21 cellular contexts compared by ENCODE assay signal in the genomic region with DNA sequence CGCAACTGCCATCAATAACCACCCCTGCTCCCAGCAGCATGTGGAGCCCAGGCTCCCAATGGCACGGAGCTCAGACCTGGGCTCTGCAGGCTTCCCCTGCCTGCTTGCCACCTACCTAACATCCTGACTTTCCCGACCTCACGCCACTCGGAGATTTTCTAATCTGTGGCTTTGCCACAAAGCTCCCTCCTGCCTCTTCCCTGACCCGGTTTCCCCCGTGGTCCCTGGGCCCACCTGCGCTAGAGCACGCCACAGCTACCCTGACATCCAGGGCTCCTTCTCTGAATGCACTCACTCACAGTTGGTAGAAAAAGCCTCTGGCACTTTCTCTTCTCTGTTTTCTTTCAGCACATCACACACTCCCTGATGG. TPM values are rescaled to one million over a fixed set of nuclear protein-coding genes. Genes with fewer than 3 reads are reported as not detected.
DNase-seq lines count a peak whose midpoint lies in the region; ATAC-seq, FAIRE-seq and TF ChIP-seq lines count a peak whose summit lies in the region.
"Had no signal": no experiment of that assay in that cellular context is flagged by ENCODE, and none has a peak within 500 bp of the region (broad histone marks: within the 10 kb centered on the region; RNA-seq: fewer than 3 reads in every experiment).

No MANE protein-coding gene starts in this region.

- TF ChIP-seq EP300 in K562 (IDR thresholded peaks at IDR 0.05; ENCODE audit: low read length) = no peak

- H3K27me3 ChIP-seq in K562 (ENCODE audit: control insufficient read depth in 2 of 2, insufficient read depth in 2 of 2, low read length in 2 of 2) = no peaks in the 10 kb centered on the region
- no peaks in the 10 kb centered on the region for H3K27me3 ChIP-seq in aorta (ENCODE audit: control insufficient read depth in 1 of 2, insufficient read depth in 2 of 2, low read length in 1 of 2)
- no peaks in the 10 kb centered on the region for H3K27me3 ChIP-seq in left ventricle myocardium inferior (ENCODE audit: low read depth)
- H3K27me3 ChIP-seq: BE2C had no signal

- no peak for TF ChIP-seq RAD21 in K562 (CRISPR knock-in tag; conservative IDR thresholded peaks at IDR 0.05 in 1 of 2, IDR thresholded peaks at IDR 0.05 in 1 of 2)

- no peak for TF ChIP-seq POLR2A in K562 (conservative IDR thresholded peaks at IDR 0.05)

- FAIRE-seq in K562 (lab: Jason Lieb, UNC) = no peak
- FAIRE-seq: H54 had no signal

- H3K27me3 Mint-ChIP-seq in activated CD8-positive, alpha-beta T cell treated with anti-CD3 and anti-CD28 coated beads for 36 hours = no peaks in the 10 kb centered on the region
- H3K27me3 Mint-ChIP-seq in activated CD8-positive, alpha-beta T cell treated with anti-CD3 and anti-CD28 coated beads, Interleukin-2, amount 10 ng/mL, durations not matched to agents 7 days and 5 days (ENCODE audit: low read depth) = no peaks in the 10 kb centered on the region
- no peaks in the 10 kb centered on the region for H3K27me3 Mint-ChIP-seq in stimulated activated naive CD8-positive, alpha-beta T cell treated with anti-CD3 and anti-CD28 coated beads, Interleukin-15, amount 100 ng/mL, for 72 hours
- H3K27me3 Mint-ChIP-seq: CD4-positive, alpha-beta T cell; IgD-negative memory B cell had no signal

- WGBS in K562 (ENCODE audit: insufficient coverage, low coverage, missing lambda C conversion rate) = 83% methylated on average over 9 of the region's 9 CpGs
- WGBS in aorta, 2 donors = 85% methylated on average over 9 of the region's 9 CpGs

- H3K9me3 Mint-ChIP-seq in activated CD8-positive, alpha-beta T cell treated with anti-CD3 and anti-CD28 coated beads for 36 hours = no peaks in the 10 kb centered on the region
- no peaks in the 10 kb centered on the region for H3K9me3 Mint-ChIP-seq in activated CD8-positive, alpha-beta T cell treated with anti-CD3 and anti-CD28 coated beads, Interleukin-2, amount 10 ng/mL, durations not matched to agents 7 days and 5 days (ENCODE audit: insufficient read depth)
- no peaks in the 10 kb centered on the region for H3K9me3 Mint-ChIP-seq in stimulated activated naive CD8-positive, alpha-beta T cell treated with anti-CD3 and anti-CD28 coated beads, Interleukin-15, amount 100 ng/mL, for 72 hours
- H3K9me3 Mint-ChIP-seq: CD4-positive, alpha-beta T cell; IgD-negative memory B cell had no signal

- H3K4me3 Mint-ChIP-seq in activated CD8-positive, alpha-beta T cell treated with anti-CD3 and anti-CD28 coated beads for 36 hours = no peak overlapping the region
- no peak overlapping the region for H3K4me3 Mint-ChIP-seq in activated CD8-positive, alpha-beta T cell treated with anti-CD3 and anti-CD28 coated beads, Interleukin-2, amount 10 ng/mL, durations not matched to agents 7 days and 5 days
- no peak overlapping the region for H3K4me3 Mint-ChIP-seq in stimulated activated naive CD8-positive, alpha-beta T cell treated with anti-CD3 and anti-CD28 coated beads, Interleukin-15, amount 100 ng/mL, for 72 hours
- H3K4me3 Mint-ChIP-seq: CD4-positive, alpha-beta T cell; IgD-negative memory B cell had no signal

- DNase-seq in activated CD8-positive, alpha-beta T cell treated with anti-CD3 and anti-CD28 coated beads for 36 hours = no peak
- DNase-seq in activated CD8-positive, alpha-beta T cell treated with anti-CD3 and anti-CD28 coated beads, Interleukin-2, amount 10 ng/mL, durations not matched to agents 7 days and 5 days = no peak
- no peak for DNase-seq in stimulated activated naive CD8-positive, alpha-beta T cell treated with anti-CD3 and anti-CD28 coated beads, Interleukin-15, amount 100 ng/mL, for 72 hours
- no peak for DNase-seq in stimulated activated naive CD8-positive, alpha-beta T cell treated with anti-CD3 and anti-CD28 coated beads, Interleukin-15, Interleukin-2, amounts not matched to agents 100 U/mL and 50 U/mL, for 24 hours
- DNase-seq in K562 (ENCODE audit: extremely low read depth in 1 of 4, low spot score in 3 of 4) (no peak), aorta (no peak), left ventricle myocardium inferior (no peak)
- DNase-seq: BE2C; CD4-positive, alpha-beta T cell; DMS 273 treated with DMSO at 0.1 percent for 48 hours; DMS79 treated with DMSO at 0.1 percent for 48 hours; Karpas-422; NCI-H1694 treated with DMSO at 0.1 percent for 48 hours; NCI-H2107; NCI-H446 treated with DMSO at 0.1 percent for 48 hours; NCI-H526 treated with DMSO at 0.1 percent for 48 hours; SHP77 had no signal

- no peak overlapping the region for H3K9ac ChIP-seq in K562 (ENCODE audit: insufficient read depth in 1 of 2, low read depth in 2 of 2, low read length in 2 of 2)

- no peaks in the 10 kb centered on the region for H4K20me1 ChIP-seq in K562 (replicated peaks; ENCODE audit: control insufficient read depth, insufficient read depth, low read length)

- peaks cover 5% of the 10 kb centered on the region for H3K4me1 Mint-ChIP-seq in activated CD8-positive, alpha-beta T cell treated with anti-CD3 and anti-CD28 coated beads for 36 hours (ENCODE audit: low read depth)
- H3K4me1 Mint-ChIP-seq in activated CD8-positive, alpha-beta T cell treated with anti-CD3 and anti-CD28 coated beads, Interleukin-2, amount 10 ng/mL, durations not matched to agents 7 days and 5 days (ENCODE audit: low read depth) = no peaks in the 10 kb centered on the region
- H3K4me1 Mint-ChIP-seq in stimulated activated naive CD8-positive, alpha-beta T cell treated with anti-CD3 and anti-CD28 coated beads, Interleukin-15, amount 100 ng/mL, for 72 hours = peaks cover 13% of the 10 kb centered on the region

- in situ Hi-C loops in K562 (cut with MboI) = no loop called here

- H3K36me3 ChIP-seq in K562 (ENCODE audit: control insufficient read depth, insufficient read depth, low read length) (peaks cover 80% of the 10 kb centered on the region), aorta (ENCODE audit: control insufficient read depth in 1 of 2, insufficient read depth in 2 of 2, low read length in 1 of 2) (peaks cover 10 to 21% of the 10 kb centered on the region in 2 donors), left ventricle myocardium inferior (peaks cover 100% of the 10 kb centered on the region)

- H3K9me3 ChIP-seq in K562 (replicated peaks; ENCODE audit: control insufficient read depth, insufficient read depth, low read depth, low read length) = no peaks in the 10 kb centered on the region
- no peaks in the 10 kb centered on the region for H3K9me3 ChIP-seq in aorta (ENCODE audit: control insufficient read depth, low read length)
- H3K9me3 ChIP-seq in left ventricle myocardium inferior (replicated peaks) = no peaks in the 10 kb centered on the region
- H3K9me3 ChIP-seq: BE2C, Caco-2 had no signal

- intact Hi-C loops in activated CD8-positive, alpha-beta T cell treated with anti-CD3 and anti-CD28 coated beads for 36 hours (cut with micrococcal nuclease) = no loop called here
- intact Hi-C loops in K562 (cut with micrococcal nuclease) (no loop called here), aorta (cut with DNase I) (no loop called here), left ventricle myocardium inferior (cut with micrococcal nuclease) (no loop called here)

- peaks cover 49% of the 10 kb centered on the region for H3K36me3 Mint-ChIP-seq in activated CD8-positive, alpha-beta T cell treated with anti-CD3 and anti-CD28 coated beads for 36 hours (ENCODE audit: low read depth)
- peaks cover 54% of the 10 kb centered on the region for H3K36me3 Mint-ChIP-seq in activated CD8-positive, alpha-beta T cell treated with anti-CD3 and anti-CD28 coated beads, Interleukin-2, amount 10 ng/mL, durations not matched to agents 7 days and 5 days (ENCODE audit: low read depth)

- no peak for ATAC-seq in activated CD8-positive, alpha-beta T cell treated with anti-CD3 and anti-CD28 coated beads for 36 hours
- ATAC-seq in activated CD8-positive, alpha-beta T cell treated with anti-CD3 and anti-CD28 coated beads, Interleukin-2, amount 10 ng/mL, durations not matched to agents 7 days and 5 days = no peak
- ATAC-seq in stimulated activated naive CD8-positive, alpha-beta T cell treated with anti-CD3 and anti-CD28 coated beads, Interleukin-15, amount 100 ng/mL, for 72 hours = no peak
- no peak for ATAC-seq in stimulated activated naive CD8-positive, alpha-beta T cell treated with anti-CD3 and anti-CD28 coated beads, Interleukin-15, Interleukin-2, amounts not matched to agents 100 U/mL and 50 U/mL, for 24 hours
- no peak for ATAC-seq in K562
- ATAC-seq in aorta (ENCODE audit: low FRiP score) = peak; percentile 27
- ATAC-seq in GM18520 (IDR thresholded peaks at IDR 0.05; ENCODE audit: unreplicated experiment) = no peak

- CTCF ChIA-PET in activated CD8-positive, alpha-beta T cell treated with anti-CD3 and anti-CD28 coated beads for 36 hours (lab: Charles Lee) = interaction anchor here (1.1 kb wide), 1 partner anchor 12 kb away, joined by 4 read pairs; no protein-coding TSS in a partner anchor
- CTCF ChIA-PET in activated CD8-positive, alpha-beta T cell treated with anti-CD3 and anti-CD28 coated beads, Interleukin-2, amount 10 ng/mL, durations not matched to agents 7 days and 5 days (lab: Charles Lee) = interaction anchor here (2.6 kb wide), 1 partner anchor 11 kb away, joined by 13 read pairs; no protein-coding TSS in a partner anchor
- CTCF ChIA-PET in K562 (lab: Yijun Ruan, JAX; ENCODE audit: low intra/inter-chr PET ratio) = no interaction called here

- TF ChIP-seq CTCF in activated CD8-positive, alpha-beta T cell treated with anti-CD3 and anti-CD28 coated beads for 36 hours (IDR thresholded peaks at IDR 0.05) = no peak
- TF ChIP-seq CTCF in K562 (IDR thresholded peaks at IDR 0.05 in 2 of 3, conservative IDR thresholded peaks at IDR 0.05 in 1 of 3; ENCODE audit: insufficient read depth in 2 of 3, low read depth in 1 of 3, low read length in 3 of 3) = no peak
- TF ChIP-seq CTCF in left ventricle myocardium inferior (IDR thresholded peaks at IDR 0.05; ENCODE audit: borderline replicate concordance) = no peak

- no peak overlapping the region for H2AFZ ChIP-seq in K562 (ENCODE audit: low read depth, low read length)

- H3K27ac ChIP-seq in K562 (ENCODE audit: extremely low read depth, low read depth, low read length) (no peak overlapping the region), aorta (ENCODE audit: low read depth in 1 of 2, low read length in 2 of 2) (no peak overlapping the region), left ventricle myocardium inferior (replicated peaks) (no peak overlapping the region)

- no peak overlapping the region for H3K4me2 ChIP-seq in K562 (ENCODE audit: insufficient read depth, low read length)

- no peaks in the 10 kb centered on the region for H3K79me2 ChIP-seq in K562 (ENCODE audit: control insufficient read depth, insufficient read depth, low read length)

- BruUV-seq in K562 (replicated peaks; lab: Mats Ljungman, UMichigan) = no TSS peak

- POLR2A ChIA-PET in activated CD8-positive, alpha-beta T cell treated with anti-CD3 and anti-CD28 coated beads for 36 hours (lab: Charles Lee) = interaction anchor here (1.6 to 2.2 kb wide), 2 partner anchors 10 to 11 kb away, joined by 7 to 8 read pairs; no protein-coding TSS in a partner anchor
- POLR2A ChIA-PET in activated CD8-positive, alpha-beta T cell treated with anti-CD3 and anti-CD28 coated beads, Interleukin-2, amount 10 ng/mL, durations not matched to agents 7 days and 5 days (lab: Charles Lee) = interaction anchor here (1.3 kb wide), 1 partner anchor 62 kb away, joined by 3 read pairs; no protein-coding TSS in a partner anchor
- POLR2A ChIA-PET in K562 (lab: Yijun Ruan, JAX) = interaction anchor here (0.6 to 1.4 kb wide), 4 partner anchors 13 to 57 kb away, joined by 3 to 4 read pairs (median 3); no protein-coding TSS in a partner anchor

- no peaks in the 10 kb centered on the region for H3K9me1 ChIP-seq in K562 (ENCODE audit: control insufficient read depth, insufficient read depth, low read length)

- H3K4me1 ChIP-seq in K562 (replicated peaks in 1 of 2; ENCODE audit: control insufficient read depth in 2 of 2, insufficient read depth in 2 of 2, low read length in 2 of 2) = no peaks in the 10 kb centered on the region
- no peaks in the 10 kb centered on the region for H3K4me1 ChIP-seq in aorta (ENCODE audit: control insufficient read depth in 1 of 2, insufficient read depth in 2 of 2, low read length in 2 of 2)
- H3K4me1 ChIP-seq in left ventricle myocardium inferior = no peaks in the 10 kb centered on the region
- H3K4me1 ChIP-seq: BE2C, Caco-2 had no signal

- peak overlapping the region; percentile 58 for H3K27ac Mint-ChIP-seq in activated CD8-positive, alpha-beta T cell treated with anti-CD3 and anti-CD28 coated beads for 36 hours
- no peak overlapping the region for H3K27ac Mint-ChIP-seq in activated CD8-positive, alpha-beta T cell treated with anti-CD3 and anti-CD28 coated beads, Interleukin-2, amount 10 ng/mL, durations not matched to agents 7 days and 5 days
- peak overlapping the region; percentile 45 to 60 for H3K27ac Mint-ChIP-seq in stimulated activated naive CD8-positive, alpha-beta T cell treated with anti-CD3 and anti-CD28 coated beads, Interleukin-15, amount 100 ng/mL, for 72 hours
- H3K27ac Mint-ChIP-seq: CD4-positive, alpha-beta T cell; IgD-negative memory B cell had no signal

- no peak overlapping the region for H3K4me3 ChIP-seq in K562
- H3K4me3 ChIP-seq in aorta (ENCODE audit: low read length in 2 of 2) = no peak overlapping the region
- H3K4me3 ChIP-seq in left ventricle myocardium inferior = no peak overlapping the region

RNA-seq across cellular contexts. Expression of a gene that starts 20.0 kb away (rescaled TPM):
- 10 to 100 TPM; 77.6 to 78.6 TPM for total RNA-seq in activated CD8-positive, alpha-beta T cell treated with anti-CD3 and anti-CD28 coated beads for 36 hours
- 10 to 100 TPM; 47.5 TPM for total RNA-seq in activated CD8-positive, alpha-beta T cell treated with anti-CD3 and anti-CD28 coated beads, Interleukin-2, amount 10 ng/mL, durations not matched to agents 7 days and 5 days
- total RNA-seq in K562 (2011; cell fraction: chromatin; rRNA removed; ENCODE audit: low replicate concordance) = 163 and 183 TPM in 2 replicates
- 87.5 and 88.7 TPM in 2 replicates for total RNA-seq in K562 (2011; cell fraction: nucleolus; rRNA removed)
- 91.3 and 119 TPM in 2 replicates for total RNA-seq in K562 (2011; cell fraction: nucleoplasm; rRNA removed)
- total RNA-seq in K562 (2014; rRNA removed) = 44.0 and 48.8 TPM in 2 replicates
- total RNA-seq in K562 (2014; rRNA removed; fragmentation: Illumina TruSeq; extraction: Trizol) = 37.2 and 39.7 TPM in 2 replicates
- total RNA-seq in K562 (2015; rRNA removed; fragmentation: Illumina TruSeq; extraction: Trizol) = 43.6 and 47.2 TPM in 2 replicates
- 63.4 and 70.4 TPM in 2 replicates for total RNA-seq in K562 (2021)
- 36.9 and 47.9 TPM in 2 replicates for polyA plus RNA-seq in K562 (2011; rRNA removed)
- polyA plus RNA-seq in K562 (2011; cell fraction: cytosol; rRNA removed) = 40.0 and 41.1 TPM in 2 replicates
- polyA plus RNA-seq in K562 (2011; cell fraction: nucleus; rRNA removed) = 186 and 189 TPM in 2 replicates
- polyA plus RNA-seq in K562 (2012) = 49.8 and 55.3 TPM in 2 replicates
- polyA plus RNA-seq in K562 (2014; fragmentation: Illumina TruSeq; extraction: Trizol) = 60.4 and 69.6 TPM in 2 replicates
- polyA plus RNA-seq in K562 (2014; fragmentation: Nextera tagmentation; extraction: Ambion mirVana) = 10 to 100 TPM; 21.1 to 29.2 TPM
- 34.2 and 35.0 TPM in 2 replicates for polyA plus RNA-seq in K562 (2014; rRNA removed)
- 41.6 and 42.9 TPM in 2 replicates for polyA minus RNA-seq in K562 (2011; rRNA and poly(A)+ RNA removed)
- polyA minus RNA-seq in K562 (2011; cell fraction: cytosol; rRNA and poly(A)+ RNA removed) = 38.5 and 39.2 TPM in 2 replicates
- polyA minus RNA-seq in K562 (2011; cell fraction: nucleus; rRNA and poly(A)+ RNA removed) = 48.2 and 73.2 TPM in 2 replicates
- total RNA-seq in aorta = 100 to 1,000 TPM in 1 of 2 donors, 10 to 100 TPM in 1; 88.0 to 107 TPM
- 100 to 1,000 TPM in 1 of 2 donors, 10 to 100 TPM in 1; 26.9 to 126 TPM for polyA plus RNA-seq in aorta
- total RNA-seq in left ventricle myocardium inferior = 91.4 TPM
